In genomic region chr4:69910016-69910782, GRCh38 we compare ENCODE assay signal across 13 cellular contexts. TPM values are rescaled to one million over a fixed set of nuclear protein-coding genes. Genes with fewer than 3 reads are reported as not detected.
DNase-seq lines count a peak whose midpoint lies in the region; ATAC-seq and TF ChIP-seq lines count a peak whose summit lies in the region.
"Had no signal": no experiment of that assay in that cellular context is flagged by ENCODE, and none has a peak within 500 bp of the region (broad histone marks: within the 10 kb centered on the region; RNA-seq: fewer than 3 reads in every experiment).

No MANE protein-coding gene starts in this region.

- H3K36me3 Mint-ChIP-seq in endodermal cell (ENCODE audit: low read depth) = no peaks in the 10 kb centered on the region

- peaks cover 3% of the 10 kb centered on the region for H3K27me3 ChIP-seq in endodermal cell (ENCODE audit: control insufficient read depth, insufficient read depth, low read length, poor library complexity, severe bottlenecking)

- H3K4me3 Mint-ChIP-seq in endodermal cell = no peak overlapping the region

- no peak for TF ChIP-seq CTCF in AG10803 (conservative IDR thresholded peaks at IDR 0.05; ENCODE audit: low read length)
- no peak for TF ChIP-seq CTCF in endodermal cell (conservative IDR thresholded peaks at IDR 0.05)

- H3K9ac ChIP-seq in endodermal cell (ENCODE audit: extremely low read depth, low read length, poor library complexity, severe bottlenecking) = no peak overlapping the region

- peak; percentile 86 for ATAC-seq in GM19351 (IDR thresholded peaks at IDR 0.05; ENCODE audit: unreplicated experiment)
- ATAC-seq in HG02973 (IDR thresholded peaks at IDR 0.05; ENCODE audit: unreplicated experiment) = peak; percentile 97

- peak; percentile 36 for DNase-seq in AG10803 (ENCODE audit: low read depth)
- DNase-seq in amniotic stem cell (lab: John Stamatoyannopoulos, UW) = peak; percentile 35
- DNase-seq in NCI-H187 (lab: John Stamatoyannopoulos, UW) = no peak
- no peak for DNase-seq in endodermal cell
- DNase-seq in posterior cingulate gyrus = no peak
- no peak for DNase-seq in stimulated activated naive CD4-positive, alpha-beta T cell treated with Interleukin-2 at 50 U/mL for 16 hours (lab: John Stamatoyannopoulos, UW)
- DNase-seq: activated CD4-positive, alpha-beta T cell treated with anti-CD3 and anti-CD28 coated beads for 1 hour; aorta; hypothalamus; KBM-7 had no signal

- H3K9me3 ChIP-seq in endodermal cell (ENCODE audit: control insufficient read depth, low read length) = no peaks in the 10 kb centered on the region

- H3K4me1 ChIP-seq in endodermal cell (ENCODE audit: control insufficient read depth, insufficient read depth, low read length) = no peaks in the 10 kb centered on the region

- intact Hi-C loops in posterior cingulate gyrus (cut with DNase I) = no loop called here

- H3K4me1 Mint-ChIP-seq in endodermal cell = no peaks in the 10 kb centered on the region

- H3K4me3 ChIP-seq in AG10803 (ENCODE audit: low read length) (no peak overlapping the region), endodermal cell (ENCODE audit: low read length) (no peak overlapping the region)

- H3K27ac Mint-ChIP-seq in endodermal cell = no peak overlapping the region

- H3K27me3 Mint-ChIP-seq in endodermal cell (ENCODE audit: insufficient read depth) = no peaks in the 10 kb centered on the region

- no peak overlapping the region for H3K27ac ChIP-seq in endodermal cell (ENCODE audit: low read depth, low read length)

- WGBS in endodermal cell (ENCODE audit: insufficient coverage in 1 of 2, insufficient read length in 1 of 2), 2 experiments = 94 to 96% methylated on average over 2 of the region's 2 CpGs

- H3K9me3 Mint-ChIP-seq in endodermal cell = no peaks in the 10 kb centered on the region

- H3K36me3 ChIP-seq in endodermal cell (ENCODE audit: control insufficient read depth, insufficient read depth, low read length) = no peaks in the 10 kb centered on the region

RNA-seq across cellular contexts. Expression of gene CSN1S1, which starts 20.7 kb away (rescaled TPM):
- total RNA-seq in endodermal cell = not detected
- not detected for polyA plus RNA-seq in endodermal cell (2013, experiment 1 of 2)
- not detected for polyA plus RNA-seq in endodermal cell (2013, experiment 2 of 2)
- polyA plus RNA-seq: aorta, neural cell had no signal

RNA-seq across cellular contexts. Expression of gene SULT1E1, which starts 50.3 kb away (rescaled TPM):
- not detected for total RNA-seq in endodermal cell
- not detected for polyA plus RNA-seq in endodermal cell (2013, experiment 1 of 2)
- polyA plus RNA-seq in endodermal cell (2013, experiment 2 of 2) = not detected
- total RNA-seq: aorta had no signal
- polyA plus RNA-seq: neural cell had no signal

RNA-seq across cellular contexts. Expression of gene CSN2, which starts 55.3 kb away (rescaled TPM):
- not detected for total RNA-seq in endodermal cell
- not detected for polyA plus RNA-seq in endodermal cell (2013, experiment 1 of 2)
- polyA plus RNA-seq in endodermal cell (2013, experiment 2 of 2) = not detected
- total RNA-seq: aorta had no signal
- polyA plus RNA-seq: aorta, neural cell had no signal

Comparison
In these comparisons a context has a peak if more than half of its experiments do, and no peak if none do; other contexts are left out.
1. DNase-seq: peak in AG10803 (single experiment) and amniotic stem cell (single experiment); none in NCI-H187 (0 of 2), endodermal cell (single experiment), posterior cingulate gyrus (0 of 10) and stimulated activated naive CD4-positive, alpha-beta T cell treated with Interleukin-2 at 50 U/mL for 16 hours (single experiment).